In the genomic region with DNA sequence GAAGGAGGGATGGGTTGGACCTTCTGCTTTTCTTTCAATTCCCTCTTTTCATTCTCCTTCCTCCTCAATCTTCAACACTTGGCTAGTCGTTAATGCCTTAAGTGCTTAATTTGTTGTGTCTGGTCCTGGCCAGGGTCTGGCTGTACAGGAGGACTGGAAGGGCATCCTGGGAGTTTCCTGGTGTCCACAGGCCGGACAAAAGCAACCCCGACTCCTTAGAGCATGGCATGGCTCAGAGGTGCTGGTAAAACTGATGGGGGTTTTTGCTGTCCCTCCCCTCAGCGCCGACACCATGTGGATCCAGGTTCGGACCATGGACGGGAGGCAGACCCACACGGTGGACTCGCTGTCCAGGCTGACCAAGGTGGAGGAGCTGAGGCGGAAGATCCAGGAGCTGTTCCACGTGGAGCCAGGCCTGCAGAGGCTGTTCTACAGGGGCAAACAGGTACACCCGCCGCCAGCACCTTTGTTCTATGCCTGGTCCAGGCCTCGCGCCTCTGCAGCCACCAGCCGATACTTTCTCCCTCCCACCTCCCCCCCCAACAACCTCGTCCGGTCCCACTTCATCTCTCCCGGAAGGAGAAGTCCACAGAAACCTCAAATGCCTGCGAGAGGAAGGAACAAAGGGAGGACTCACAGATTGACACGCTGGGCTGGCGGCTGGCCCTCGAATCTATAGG, we compare ENCODE assay signal across 8 cellular contexts. TPM values are rescaled to one million over a fixed set of nuclear protein-coding genes. Genes with fewer than 3 reads are reported as not detected.
DNase-seq lines count a peak whose midpoint lies in the region; ATAC-seq and TF ChIP-seq lines count a peak whose summit lies in the region.

No MANE protein-coding gene starts in this region.

- H2BK20ac ChIP-seq in H9 (ENCODE audit: low read depth, low read length, poor library complexity, severe bottlenecking), result no peak overlapping the region

- H3K14ac ChIP-seq in H9 (ENCODE audit: insufficient read depth, low read length), result no peak overlapping the region

- H2BK12ac ChIP-seq in H9 (ENCODE audit: insufficient read length, low read depth, low read length), result no peak overlapping the region

- TF ChIP-seq RAD21 in neural cell (conservative IDR thresholded peaks at IDR 0.05), result no peak

- H3K9me3 ChIP-seq in CD4-positive, alpha-beta T cell (ENCODE audit: control insufficient read depth, low read length), result no peaks in the 10 kb centered on the region
- H3K9me3 ChIP-seq in H9 (ENCODE audit: control insufficient read depth, low read depth, low read length) (no peaks in the 10 kb centered on the region), neural cell (ENCODE audit: low read length) (no peaks in the 10 kb centered on the region)

- no peaks in the 10 kb centered on the region for H3K79me1 ChIP-seq in H9 (ENCODE audit: insufficient read depth, low read depth, low read length, poor library complexity, severe bottlenecking)

- H4K8ac ChIP-seq in H9 (replicated peaks; ENCODE audit: insufficient read length, low read depth, low read length), result no peak overlapping the region

- no peaks in the 10 kb centered on the region for H3K27me3 Mint-ChIP-seq in CD4-positive, alpha-beta T cell
- peaks cover 24% of the 10 kb centered on the region for H3K27me3 Mint-ChIP-seq in H9 (ENCODE audit: low read depth)
- H3K27me3 Mint-ChIP-seq in T-helper 1 cell treated with Interleukin-12 subunit alpha and Interleukin-12 subunit beta and Interleukin-4 antibody, amounts not matched to agents 30 μg/mL and 1 μg/mL, for 36 hours (ENCODE audit: low read depth), result no peaks in the 10 kb centered on the region

- peak overlapping the region; percentile 52 for H3K4me3 ChIP-seq in epithelial cell of esophagus (ENCODE audit: low read length)
- peak overlapping the region; percentile 72 for H3K4me3 ChIP-seq in neural cell (ENCODE audit: low read length)

- no peak overlapping the region for H2BK120ac ChIP-seq in H9 (ENCODE audit: low read depth, low read length, poor library complexity, severe bottlenecking)

- no peaks in the 10 kb centered on the region for H3K36me3 ChIP-seq in neural cell (ENCODE audit: insufficient read depth, low read length)

- H3K27ac ChIP-seq in CD4-positive, alpha-beta T cell (ENCODE audit: low read depth, low read length), result no peak overlapping the region
- H3K27ac ChIP-seq in H9 (ENCODE audit: insufficient read length, low read depth, low read length), result no peak overlapping the region
- no peak overlapping the region for H3K27ac ChIP-seq in neural cell (ENCODE audit: low read length)

- peaks cover 52% of the 10 kb centered on the region for H3K4me1 Mint-ChIP-seq in CD4-positive, alpha-beta T cell (ENCODE audit: low read depth)
- H3K4me1 Mint-ChIP-seq in H9, result peaks cover 34 to 35% of the 10 kb centered on the region in 2 experiments
- H3K4me1 Mint-ChIP-seq in T-helper 1 cell treated with Interleukin-12 subunit alpha and Interleukin-12 subunit beta and Interleukin-4 antibody, amounts not matched to agents 30 μg/mL and 1 μg/mL, for 36 hours (ENCODE audit: low read depth), result peaks cover 36% of the 10 kb centered on the region

- peaks cover 16% of the 10 kb centered on the region; the same call in 1 of the 2 replicates for H3K79me2 ChIP-seq in H9 (ENCODE audit: insufficient read depth, low read length)
- H3K79me2 ChIP-seq in neural cell (replicated peaks; ENCODE audit: insufficient read depth, low read length), result peaks cover 24% of the 10 kb centered on the region

- H3K4ac ChIP-seq in H9 (ENCODE audit: low read depth, low read length), result no peak overlapping the region

- POLR2A ChIA-PET in CD4-positive, alpha-beta T cell (lab: Charles Lee), result interaction anchor here (1.2 to 8.5 kb wide), 7 partner anchors 32 to 119 kb away, joined by 4 to 131 read pairs (median 11); a partner anchor contains a TSS

- no peak for TF ChIP-seq CTCF in CD4-positive, alpha-beta T cell (IDR thresholded peaks at IDR 0.05)
- TF ChIP-seq CTCF in H9 (conservative IDR thresholded peaks at IDR 0.05), result no peak
- TF ChIP-seq CTCF in epithelial cell of esophagus (IDR thresholded peaks at IDR 0.05; ENCODE audit: insufficient read depth, low read depth, low read length, missing control alignments), result no peak
- TF ChIP-seq CTCF in neural cell (IDR thresholded peaks at IDR 0.05; ENCODE audit: poor library complexity, severe bottlenecking), result no peak

- H4K20me1 ChIP-seq in H9 (ENCODE audit: control insufficient read depth, insufficient read depth, insufficient read length), result peaks cover 4% of the 10 kb centered on the region
- H4K20me1 ChIP-seq in neural cell (ENCODE audit: insufficient read depth), result no peaks in the 10 kb centered on the region

- H3K23me2 ChIP-seq in H9 (ENCODE audit: insufficient read length, low read depth, low read length, poor library complexity, severe bottlenecking), result peaks cover 7% of the 10 kb centered on the region

- H3K36me3 Mint-ChIP-seq in CD4-positive, alpha-beta T cell (ENCODE audit: low read depth), result peaks cover 24% of the 10 kb centered on the region
- peaks cover 12 to 51% (median 39%) of the 10 kb centered on the region in 3 experiments; a peak in 6 of 7 replicates for H3K36me3 Mint-ChIP-seq in H9 (ENCODE audit: insufficient read depth in 1 of 3, low read depth in 3 of 3)
- peaks cover 27% of the 10 kb centered on the region for H3K36me3 Mint-ChIP-seq in T-helper 1 cell treated with Interleukin-12 subunit alpha and Interleukin-12 subunit beta and Interleukin-4 antibody, amounts not matched to agents 30 μg/mL and 1 μg/mL, for 36 hours (ENCODE audit: low read depth)

- H2AFZ ChIP-seq in H9 (ENCODE audit: low read length) (no peak overlapping the region), neural cell (ENCODE audit: low read depth, low read length) (no peak overlapping the region)

- CTCF ChIA-PET in CD4-positive, alpha-beta T cell (lab: Charles Lee), result interaction anchor here (1.4 to 6.9 kb wide), 8 partner anchors 10 to 120 kb away, joined by 4 to 60 read pairs (median 10); a partner anchor contains a TSS

- no peak overlapping the region for H3K18ac ChIP-seq in H9 (ENCODE audit: insufficient read length, low read depth, low read length)

- intact Hi-C loops in CD4-positive, alpha-beta T cell (cut with DNase I, micrococcal nuclease), result loop anchor here (1.0 to 10.0 kb wide), 8 partner anchors 38 to 712 kb away; a partner anchor contains a TSS

- no peak overlapping the region for H2BK5ac ChIP-seq in H9 (ENCODE audit: insufficient read length, low read length)

- H3K56ac ChIP-seq in H9 (ENCODE audit: insufficient read length, low read depth, low read length), result no peak overlapping the region

- H3K23ac ChIP-seq in H9 (ENCODE audit: insufficient read length, low read depth, low read length), result no peak overlapping the region

- H3K4me1 ChIP-seq in H9 (ENCODE audit: insufficient read depth, low read length), result no peaks in the 10 kb centered on the region; the same call in 1 of the 2 replicates

- H4K91ac ChIP-seq in H9 (ENCODE audit: insufficient read length, low read depth, low read length), result no peak overlapping the region

- H3K4me2 ChIP-seq in H9 (ENCODE audit: insufficient read depth, insufficient read length, low read length) (peak overlapping the region; percentile 74), neural cell (ENCODE audit: low read length) (peak overlapping the region; percentile 54)

- H3T11ph ChIP-seq in H9 (ENCODE audit: low read length), result no peak overlapping the region

- H3K9ac ChIP-seq in H9 (ENCODE audit: extremely low read depth, insufficient read length, low read length), result peak overlapping the region; percentile 63
- peak overlapping the region; percentile 49 for H3K9ac ChIP-seq in neural cell (ENCODE audit: low read length)

- WGBS in H9 (ENCODE audit: extremely low coverage, insufficient read length, low lambda C conversion rate), result no CpG with 5 or more reads among the region's 23 CpGs

- no peaks in the 10 kb centered on the region for H3K9me2 ChIP-seq in neural cell (ENCODE audit: insufficient read depth, low read length)

- no peak overlapping the region for H4K5ac ChIP-seq in H9 (ENCODE audit: insufficient read length, low read depth, low read length)

- no peak overlapping the region for H2AK5ac ChIP-seq in H9 (ENCODE audit: insufficient read length, low read length)

- no peak for ATAC-seq in CD4-positive, alpha-beta T cell (ENCODE audit: poor library complexity)
- no peak for ATAC-seq in HG03175 (IDR thresholded peaks at IDR 0.05; ENCODE audit: unreplicated experiment)
- no peak for ATAC-seq in HG03469 (IDR thresholded peaks at IDR 0.05; ENCODE audit: unreplicated experiment)

- H3K9me3 Mint-ChIP-seq in CD4-positive, alpha-beta T cell, result no peaks in the 10 kb centered on the region
- H3K9me3 Mint-ChIP-seq in H9, result no peaks in the 10 kb centered on the region
- no peaks in the 10 kb centered on the region for H3K9me3 Mint-ChIP-seq in T-helper 1 cell treated with Interleukin-12 subunit alpha and Interleukin-12 subunit beta and Interleukin-4 antibody, amounts not matched to agents 30 μg/mL and 1 μg/mL, for 36 hours

- H3F3A ChIP-seq in neural cell (ENCODE audit: insufficient read depth, low read length, poor library complexity, severe bottlenecking), result no peaks in the 10 kb centered on the region

- peak overlapping the region; percentile 98 for H3K4me3 Mint-ChIP-seq in CD4-positive, alpha-beta T cell
- peak overlapping the region; percentile 79 to 89 for H3K4me3 Mint-ChIP-seq in H9
- H3K4me3 Mint-ChIP-seq in T-helper 1 cell treated with Interleukin-12 subunit alpha and Interleukin-12 subunit beta and Interleukin-4 antibody, amounts not matched to agents 30 μg/mL and 1 μg/mL, for 36 hours, result peak overlapping the region; percentile 90

- TF ChIP-seq EP300 in neural cell (conservative IDR thresholded peaks at IDR 0.05; ENCODE audit: poor library complexity, severe bottlenecking), result no peak

- DNase-seq in CD4-positive, alpha-beta T cell, result peak in 1 of 10 experiments; percentile 2
- DNase-seq in H9 (no peak), epithelial cell of esophagus (ENCODE audit: low read depth) (peak; percentile 39), NCI-H2107 (lab: John Stamatoyannopoulos, UW) (no peak)

- H3K27me3 ChIP-seq in CD4-positive, alpha-beta T cell (ENCODE audit: control insufficient read depth, insufficient read depth, low read length), result no peaks in the 10 kb centered on the region
- no peaks in the 10 kb centered on the region for H3K27me3 ChIP-seq in H9 (ENCODE audit: insufficient read depth, low read length)
- H3K27me3 ChIP-seq in neural cell (ENCODE audit: insufficient read depth, low read depth, low read length), result peaks cover 2% of the 10 kb centered on the region

- H2BK15ac ChIP-seq in H9 (ENCODE audit: low read depth, low read length), result no peak overlapping the region

- H3K27ac Mint-ChIP-seq in CD4-positive, alpha-beta T cell, result peak overlapping the region; percentile 84
- peak overlapping the region in 1 of 3 experiments; percentile 87; a peak in 1 of 7 replicates for H3K27ac Mint-ChIP-seq in H9
- peak overlapping the region; percentile 83 for H3K27ac Mint-ChIP-seq in T-helper 1 cell treated with Interleukin-12 subunit alpha and Interleukin-12 subunit beta and Interleukin-4 antibody, amounts not matched to agents 30 μg/mL and 1 μg/mL, for 36 hours

RNA-seq across cellular contexts. Expression of a gene that starts 1.4 kb away (rescaled TPM):
- total RNA-seq in CD4-positive, alpha-beta T cell, result under 1 TPM; 0.16 to 0.20 TPM
- total RNA-seq in H9 (2021), result 106 and 111 TPM in 2 replicates
- polyA plus RNA-seq in neural cell, result 1.8 and 3.0 TPM in 2 replicates
- 2.7 and 3.1 TPM in 2 replicates for polyA minus RNA-seq in neural cell

RNA-seq across cellular contexts. Expression of a gene that starts 8.0 kb away (rescaled TPM):
- total RNA-seq in CD4-positive, alpha-beta T cell, result 1 to 10 TPM; 4.4 to 4.7 TPM
- total RNA-seq in H9 (2021), result not detected in 2 replicates
- not detected in 2 replicates for polyA plus RNA-seq in neural cell
- not detected in 2 replicates for polyA minus RNA-seq in neural cell

RNA-seq across cellular contexts. Expression of a gene that starts 43.3 kb away (rescaled TPM):
- 10 to 100 TPM; 18.2 to 19.1 TPM for total RNA-seq in CD4-positive, alpha-beta T cell
- total RNA-seq in H9 (2021), result 61.8 and 63.7 TPM in 2 replicates
- 0.71 and 1.7 TPM in 2 replicates for polyA plus RNA-seq in neural cell
- polyA minus RNA-seq in neural cell, result 1.2 and 1.5 TPM in 2 replicates

RNA-seq across cellular contexts. Expression of a gene that starts 58.2 kb away (rescaled TPM):
- total RNA-seq in CD4-positive, alpha-beta T cell, result 10 to 100 TPM; 41.8 to 42.5 TPM
- 41.8 and 43.7 TPM in 2 replicates for total RNA-seq in H9 (2021)
- polyA plus RNA-seq in neural cell, result 19.1 and 19.6 TPM in 2 replicates
- 45.0 and 54.3 TPM in 2 replicates for polyA minus RNA-seq in neural cell

Comparison
In these comparisons a context has a peak if more than half of its experiments do, and no peak if none do; other contexts are left out.
1. RNA of a gene that starts 1.4 kb away (total RNA-seq): 106 to 111 TPM in H9; 0.16 to 0.20 TPM in CD4-positive, alpha-beta T cell; every median in the first group is over 10 times any median in the second.
2. Peak in every context shown above with its lines, with median percentiles within 50 percentile points of each other: H3K4me3 Mint-ChIP-seq.